ENCODE assay signal across 16 cellular contexts in genomic region chr2:46737577-46737976, GRCh38. TPM values are rescaled to one million over a fixed set of nuclear protein-coding genes. Genes with fewer than 3 reads are reported as not detected.
DNase-seq lines count a peak whose midpoint lies in the region; ATAC-seq and TF ChIP-seq lines count a peak whose summit lies in the region.
"Had no signal": no experiment of that assay in that cellular context is flagged by ENCODE, and none has a peak within 500 bp of the region (broad histone marks: within the 10 kb centered on the region; RNA-seq: fewer than 3 reads in every experiment).

No MANE protein-coding gene starts in this region.

- CTCF ChIA-PET in Caco-2 (lab: Charles Lee) = interaction anchor here (0.9 kb wide), 1 partner anchor 14 kb away, joined by 3 read pairs; no protein-coding TSS in a partner anchor

- H3K9me3 Mint-ChIP-seq in Caco-2 (ENCODE audit: unreplicated experiment) = no peaks in the 10 kb centered on the region
- H3K9me3 Mint-ChIP-seq: stimulated activated memory B cell treated with anti-CD40 and anti-IgM and Interleukin-4, amounts not matched to agents 10 μg/mL and 1 μg/mL and 100 μg/mL, for 72 hours had no signal

- BruUV-seq in Caco-2 (replicated peaks; lab: Mats Ljungman, UMichigan) = no TSS peak

- peaks cover 9% of the 10 kb centered on the region for H3K36me3 Mint-ChIP-seq in Caco-2 (ENCODE audit: insufficient read depth, unreplicated experiment)

- H3K4me1 Mint-ChIP-seq in Caco-2 (ENCODE audit: low read depth, unreplicated experiment) = peaks cover 24% of the 10 kb centered on the region

- H3K9me3 ChIP-seq in Caco-2 (no peaks in the 10 kb centered on the region), ascending aorta (no peaks in the 10 kb centered on the region), esophagus muscularis mucosa (no peaks in the 10 kb centered on the region)
- H3K9me3 ChIP-seq: BE2C, gastroesophageal sphincter had no signal

- TF ChIP-seq CTCF in Caco-2 (IDR thresholded peaks at IDR 0.05; ENCODE audit: insufficient read depth in 1 of 2, low read depth in 1 of 2, low read length in 1 of 2, severe bottlenecking in 1 of 2, unreplicated experiment in 1 of 2) (no peak), LNCaP clone FGC (IDR thresholded peaks at IDR 0.05; ENCODE audit: control insufficient read depth, extremely low read depth, insufficient read depth) (no peak), ascending aorta (IDR thresholded peaks at IDR 0.05) (no peak), esophagus muscularis mucosa (IDR thresholded peaks at IDR 0.05) (no peak)

- POLR2A ChIA-PET in Caco-2 (lab: Charles Lee) = no interaction called here

- peak; percentile 46 to 51 for DNase-seq in Caco-2
- DNase-seq in LNCaP clone FGC (ENCODE audit: low read depth) = peak; percentile 54
- peak; percentile 57 for DNase-seq in astrocyte of the hippocampus (ENCODE audit: low read depth, low spot score)
- no peak for DNase-seq in left lobe of liver (ENCODE audit: low spot score)
- DNase-seq in ascending aorta (ENCODE audit: low spot score in 2 of 2) = no peak
- DNase-seq in NCI-H748 (lab: John Stamatoyannopoulos, UW; ENCODE audit: unreplicated experiment) = no peak
- DNase-seq in esophagus muscularis mucosa (ENCODE audit: extremely low spot score) = no peak
- DNase-seq: activated CD4-positive, CD25-positive, alpha-beta regulatory T cell treated with anti-CD3 and anti-CD28 coated beads, Interleukin-2, amount 50 U/mL, for 72 hours; activated effector memory CD4-positive, alpha-beta T cell treated with anti-CD3 and anti-CD28 coated beads, Interleukin-2, amount 50 U/mL, for 16 hours; BE2C; cerebellar nuclear complex; NCI-H748 treated with DMSO at 0.1 percent for 48 hours had no signal

- H3K27ac Mint-ChIP-seq in Caco-2 (ENCODE audit: unreplicated experiment) = no peak overlapping the region
- H3K27ac Mint-ChIP-seq: stimulated activated memory B cell treated with anti-CD40 and anti-IgM and Interleukin-4, amounts not matched to agents 10 μg/mL and 1 μg/mL and 100 μg/mL, for 72 hours had no signal

- 55% methylated on average over 1 of the region's 1 CpG for WGBS in esophagus muscularis mucosa

- H3K27ac ChIP-seq in ascending aorta (no peak overlapping the region), esophagus muscularis mucosa (replicated peaks in 1 of 4) (no peak overlapping the region)
- H3K27ac ChIP-seq: gastroesophageal sphincter, SK-N-MC had no signal

- H3K27me3 Mint-ChIP-seq in Caco-2 (ENCODE audit: insufficient read depth, unreplicated experiment) = no peaks in the 10 kb centered on the region
- H3K27me3 Mint-ChIP-seq: stimulated activated memory B cell treated with anti-CD40 and anti-IgM and Interleukin-4, amounts not matched to agents 10 μg/mL and 1 μg/mL and 100 μg/mL, for 72 hours had no signal

- ATAC-seq in left lobe of liver (peak; percentile 94), GM21526 (IDR thresholded peaks at IDR 0.05; ENCODE audit: low FRiP score, unreplicated experiment) (no peak)
- ATAC-seq: gastroesophageal sphincter; stimulated activated memory B cell treated with anti-CD40 and anti-IgM and Interleukin-4, amounts not matched to agents 10 μg/mL and 1 μg/mL and 100 μg/mL, for 72 hours had no signal

- no peak for TF ChIP-seq POLR2A in esophagus muscularis mucosa (IDR thresholded peaks at IDR 0.05; ENCODE audit: low read depth)

- H3K4me3 ChIP-seq in Caco-2 (ENCODE audit: low read depth, low read length) = no peak overlapping the region
- H3K4me3 ChIP-seq in LNCaP clone FGC (ENCODE audit: low read depth, low read length) = no peak overlapping the region
- no peak overlapping the region for H3K4me3 ChIP-seq in ascending aorta
- H3K4me3 ChIP-seq in esophagus muscularis mucosa = no peak overlapping the region
- H3K4me3 ChIP-seq: gastroesophageal sphincter, SK-N-MC had no signal

- no peaks in the 10 kb centered on the region for H3K36me3 ChIP-seq in Caco-2 (ENCODE audit: control insufficient read depth, insufficient read depth, low read length)
- H3K36me3 ChIP-seq in ascending aorta = no peaks in the 10 kb centered on the region
- H3K36me3 ChIP-seq in esophagus muscularis mucosa = no peaks in the 10 kb centered on the region
- H3K36me3 ChIP-seq: BE2C, gastroesophageal sphincter had no signal

- intact Hi-C loops in Caco-2 (cut with micrococcal nuclease; ENCODE audit: unreplicated experiment) (no loop called here), ascending aorta (cut with DNase I) (no loop called here), esophagus muscularis mucosa (cut with DNase I) (no loop called here)

- no peak overlapping the region for H3K4me3 Mint-ChIP-seq in Caco-2 (ENCODE audit: unreplicated experiment)
- H3K4me3 Mint-ChIP-seq: stimulated activated memory B cell treated with anti-CD40 and anti-IgM and Interleukin-4, amounts not matched to agents 10 μg/mL and 1 μg/mL and 100 μg/mL, for 72 hours had no signal

- H3K4me1 ChIP-seq in Caco-2 (peaks cover 32% of the 10 kb centered on the region), ascending aorta (no peaks in the 10 kb centered on the region), esophagus muscularis mucosa (peaks cover 25 to 77% (median 76%) of the 10 kb centered on the region in 4 donors)

- no peak for TF ChIP-seq EP300 in esophagus muscularis mucosa (IDR thresholded peaks at IDR 0.05)

- H3K27me3 ChIP-seq in Caco-2 (replicated peaks; ENCODE audit: control insufficient read depth, insufficient read depth, low read length) (no peaks in the 10 kb centered on the region), ascending aorta (no peaks in the 10 kb centered on the region), esophagus muscularis mucosa (no peaks in the 10 kb centered on the region)
- H3K27me3 ChIP-seq: BE2C, gastroesophageal sphincter had no signal

RNA-seq across cellular contexts. Expression of gene SOCS5, which starts 38.5 kb away (rescaled TPM):
- total RNA-seq in Caco-2 (2022) (19.7 and 19.8 TPM in 2 replicates), left lobe of liver (5.5 TPM), ascending aorta (8.9 TPM), esophagus muscularis mucosa (10 to 100 TPM; 47.2 to 73.5 (median 59.5) TPM)

Comparison
In these comparisons a context has a peak if more than half of its experiments do, and no peak if none do; other contexts are left out.
1. DNase-seq: peak in Caco-2 (2 of 2), LNCaP clone FGC (single experiment) and astrocyte of the hippocampus (single experiment); none in left lobe of liver (single experiment), ascending aorta (0 of 2), NCI-H748 (single experiment) and esophagus muscularis mucosa (single experiment).